Comparison of ENCODE assay signal across 9 cellular contexts in genomic region chr2:172972005-172972619, GRCh38.
DNase-seq lines count a peak whose midpoint lies in the region; ATAC-seq and TF ChIP-seq lines count a peak whose summit lies in the region.
"Had no signal": no experiment of that assay in that cellular context is flagged by ENCODE, and none has a peak within 500 bp of the region (broad histone marks: within the 10 kb centered on the region; RNA-seq: fewer than 3 reads in every experiment).

No MANE protein-coding gene starts in this region.

- H3K36me3 ChIP-seq in mesendoderm (ENCODE audit: control insufficient read depth, insufficient read depth, low read length) (no peaks in the 10 kb centered on the region), vagina (no peaks in the 10 kb centered on the region)
- H3K36me3 ChIP-seq: BLaER1 had no signal

- H3K9ac ChIP-seq in mesendoderm (ENCODE audit: low read length), result no peak overlapping the region
- H3K9ac ChIP-seq: BLaER1 had no signal

- H3K27me3 ChIP-seq in mesendoderm (ENCODE audit: insufficient read depth, low read length, poor library complexity) (no peaks in the 10 kb centered on the region), vagina (no peaks in the 10 kb centered on the region)
- H3K27me3 ChIP-seq: BLaER1 had no signal

- H2BK5ac ChIP-seq in mesendoderm (ENCODE audit: low read length), result no peak overlapping the region

- no peaks in the 10 kb centered on the region for H3K79me2 ChIP-seq in mesendoderm (ENCODE audit: control insufficient read depth, insufficient read depth, low read length)

- no peaks in the 10 kb centered on the region for H3K36me3 Mint-ChIP-seq in T-helper 17 cell (ENCODE audit: low read depth)

- peaks cover 15% of the 10 kb centered on the region for H3K4me1 Mint-ChIP-seq in T-helper 17 cell

- no peak overlapping the region for H4K8ac ChIP-seq in mesendoderm (ENCODE audit: low read depth, low read length)

- DNase-seq in NCI-H1436 (lab: John Stamatoyannopoulos, UW), result peak; percentile 27
- no peak for DNase-seq in NCI-H1436 treated with DMSO at 0.1 percent for 48 hours (lab: John Stamatoyannopoulos, UW)
- DNase-seq in HK-2 (ENCODE audit: unreplicated experiment), result peak; percentile 37
- peak in 1 of 3 donors; percentile 13 for DNase-seq in T-helper 17 cell
- peak; percentile 72 for DNase-seq in choroid plexus epithelial cell (ENCODE audit: low read depth)
- DNase-seq in mesendoderm, result peak; percentile 60
- DNase-seq in vagina (ENCODE audit: extremely low spot score in 2 of 2), result no peak
- no peak for DNase-seq in DMS79 treated with DMSO at 0.1 percent for 48 hours (lab: John Stamatoyannopoulos, UW)

- no peak overlapping the region for H3K27ac Mint-ChIP-seq in T-helper 17 cell

- TF ChIP-seq CTCF in choroid plexus epithelial cell (conservative IDR thresholded peaks at IDR 0.05; ENCODE audit: low read depth, low read length) (peak; percentile 91), vagina (IDR thresholded peaks at IDR 0.05) (peak in 2 of 3 experiments; percentile 22 to 57)

- H3K23ac ChIP-seq in mesendoderm (ENCODE audit: low read length), result no peak overlapping the region

- WGBS in mesendoderm (ENCODE audit: extremely low coverage, insufficient coverage, low lambda C conversion rate), result no CpG with 5 or more reads among the region's 12 CpGs

- no peak overlapping the region for H2AK5ac ChIP-seq in mesendoderm (ENCODE audit: low read length)

- peak; percentile 62 for ATAC-seq in T-helper 17 cell

- H3K18ac ChIP-seq in mesendoderm (ENCODE audit: low read length), result no peak overlapping the region

- H3K9me3 ChIP-seq in T-helper 17 cell (ENCODE audit: control insufficient read depth, low read length, poor library complexity, severe bottlenecking), result no peaks in the 10 kb centered on the region
- no peaks in the 10 kb centered on the region for H3K9me3 ChIP-seq in vagina
- H3K9me3 ChIP-seq: BLaER1 had no signal

- H3K4me1 ChIP-seq in mesendoderm (ENCODE audit: control insufficient read depth, low read depth, low read length) (no peaks in the 10 kb centered on the region), vagina (peaks cover 23% of the 10 kb centered on the region)
- H3K4me1 ChIP-seq: BLaER1 had no signal

- no peak overlapping the region for H3K4ac ChIP-seq in mesendoderm (ENCODE audit: low read depth, low read length)

- H4K5ac ChIP-seq in mesendoderm (ENCODE audit: low read length), result no peak overlapping the region

- no peak overlapping the region for H3K4me2 ChIP-seq in mesendoderm (ENCODE audit: low read length)
- H3K4me2 ChIP-seq: BLaER1 had no signal

- peaks cover 64% of the 10 kb centered on the region for H3K27me3 Mint-ChIP-seq in T-helper 17 cell

- TF ChIP-seq POLR2A in vagina (IDR thresholded peaks at IDR 0.05), result no peak

- H3K4me3 ChIP-seq in choroid plexus epithelial cell (ENCODE audit: low read depth, low read length) (no peak overlapping the region), mesendoderm (ENCODE audit: low read length) (no peak overlapping the region), vagina (no peak overlapping the region)
- H3K4me3 ChIP-seq: BLaER1 had no signal

- no peak overlapping the region for H3K56ac ChIP-seq in mesendoderm (ENCODE audit: low read length)

- no peak overlapping the region for H2BK15ac ChIP-seq in mesendoderm (replicated peaks; ENCODE audit: low read depth)

- H3K79me1 ChIP-seq in mesendoderm (ENCODE audit: low read length), result no peaks in the 10 kb centered on the region

- intact Hi-C loops in vagina (cut with DNase I), result no loop called here

- no peak overlapping the region for H2BK120ac ChIP-seq in mesendoderm (ENCODE audit: low read depth, low read length)

- no peak overlapping the region for H3K4me3 Mint-ChIP-seq in T-helper 17 cell

- no peak overlapping the region for H3K27ac ChIP-seq in mesendoderm (ENCODE audit: low read depth, low read length)
- H3K27ac ChIP-seq in vagina, result no peak overlapping the region
- H3K27ac ChIP-seq: BLaER1 had no signal

Comparison
In these comparisons a context has a peak if more than half of its experiments do, and no peak if none do; other contexts are left out.
1. DNase-seq: peak in NCI-H1436 (single experiment), HK-2 (single experiment), choroid plexus epithelial cell (single experiment) and mesendoderm (single experiment); none in NCI-H1436 treated with DMSO at 0.1 percent for 48 hours (single experiment), vagina (0 of 2) and DMS79 treated with DMSO at 0.1 percent for 48 hours (single experiment).